ENCODE assay signal across 1 cellular context in genomic region chr4:87498446-87498900, GRCh38.
TF ChIP-seq lines count a peak whose summit lies in the region.

No MANE protein-coding gene starts in this region.

TF ChIP-seq in HepG2, 621 proteins besides CTCF, POLR2A, EP300 and RAD21 (continued from another document):
- TF ChIP-seq, protein P1, sequence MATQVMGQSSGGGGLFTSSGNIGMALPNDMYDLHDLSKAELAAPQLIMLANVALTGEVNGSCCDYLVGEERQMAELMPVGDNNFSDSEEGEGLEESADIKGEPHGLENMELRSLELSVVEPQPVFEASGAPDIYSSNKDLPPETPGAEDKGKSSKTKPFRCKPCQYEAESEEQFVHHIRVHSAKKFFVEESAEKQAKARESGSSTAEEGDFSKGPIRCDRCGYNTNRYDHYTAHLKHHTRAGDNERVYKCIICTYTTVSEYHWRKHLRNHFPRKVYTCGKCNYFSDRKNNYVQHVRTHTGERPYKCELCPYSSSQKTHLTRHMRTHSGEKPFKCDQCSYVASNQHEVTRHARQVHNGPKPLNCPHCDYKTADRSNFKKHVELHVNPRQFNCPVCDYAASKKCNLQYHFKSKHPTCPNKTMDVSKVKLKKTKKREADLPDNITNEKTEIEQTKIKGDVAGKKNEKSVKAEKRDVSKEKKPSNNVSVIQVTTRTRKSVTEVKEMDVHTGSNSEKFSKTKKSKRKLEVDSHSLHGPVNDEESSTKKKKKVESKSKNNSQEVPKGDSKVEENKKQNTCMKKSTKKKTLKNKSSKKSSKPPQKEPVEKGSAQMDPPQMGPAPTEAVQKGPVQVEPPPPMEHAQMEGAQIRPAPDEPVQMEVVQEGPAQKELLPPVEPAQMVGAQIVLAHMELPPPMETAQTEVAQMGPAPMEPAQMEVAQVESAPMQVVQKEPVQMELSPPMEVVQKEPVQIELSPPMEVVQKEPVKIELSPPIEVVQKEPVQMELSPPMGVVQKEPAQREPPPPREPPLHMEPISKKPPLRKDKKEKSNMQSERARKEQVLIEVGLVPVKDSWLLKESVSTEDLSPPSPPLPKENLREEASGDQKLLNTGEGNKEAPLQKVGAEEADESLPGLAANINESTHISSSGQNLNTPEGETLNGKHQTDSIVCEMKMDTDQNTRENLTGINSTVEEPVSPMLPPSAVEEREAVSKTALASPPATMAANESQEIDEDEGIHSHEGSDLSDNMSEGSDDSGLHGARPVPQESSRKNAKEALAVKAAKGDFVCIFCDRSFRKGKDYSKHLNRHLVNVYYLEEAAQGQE (IDR thresholded peaks at IDR 0.05; ENCODE audit: borderline replicate concordance in 1 of 2, low read depth in 1 of 2, low read length in 2 of 2) = no peak
- TF ChIP-seq ZNF441 (CRISPR knock-in tag; IDR thresholded peaks at IDR 0.05; ENCODE audit: borderline replicate concordance) = no peak
